ENCODE assay signal across 11 cellular contexts in the genomic region with DNA sequence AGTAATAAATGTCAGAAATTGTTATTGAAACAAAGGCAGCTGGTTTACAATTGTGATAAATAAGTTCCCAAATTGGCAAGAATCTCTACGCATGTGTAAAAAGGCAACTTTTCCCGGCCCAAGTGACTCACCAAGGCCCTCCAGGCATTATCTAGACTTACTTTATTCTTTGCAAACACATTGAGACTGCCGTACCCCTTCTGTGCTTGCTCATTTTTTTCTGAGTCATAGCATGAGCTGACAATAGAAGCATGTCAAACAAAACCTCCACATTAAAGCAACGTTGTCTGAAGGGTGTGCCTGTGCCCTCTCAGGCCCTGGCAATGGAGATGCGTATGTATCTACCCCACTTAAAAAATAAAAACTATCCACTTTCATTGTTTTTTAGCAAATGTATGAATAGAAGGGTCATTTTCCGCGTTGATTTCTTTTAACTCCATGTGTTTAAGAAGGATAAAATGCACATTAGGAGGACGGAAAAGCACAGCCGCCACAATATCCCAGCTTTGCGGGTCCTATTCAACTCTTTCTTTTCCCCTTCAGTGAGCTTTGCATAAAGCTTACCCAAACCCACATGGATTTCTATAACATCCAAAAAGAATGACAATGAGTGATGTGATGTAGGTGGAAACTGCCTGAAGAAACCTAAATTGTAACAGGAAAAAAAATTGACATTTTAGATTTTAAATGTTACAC.
A peak's percentile ranks its signal among the peaks of the same experiment; 100 is the strongest.
DNase-seq lines count a peak whose midpoint lies in the region; ATAC-seq, FAIRE-seq and TF ChIP-seq lines count a peak whose summit lies in the region.
"Had no signal": no experiment of that assay in that cellular context is flagged by ENCODE, and none has a peak within 500 bp of the region (broad histone marks: within the 10 kb centered on the region; RNA-seq: fewer than 3 reads in every experiment).

No MANE protein-coding gene starts in this region.

- H3K79me2 ChIP-seq in HepG2 (ENCODE audit: insufficient read depth, low read length): no peaks in the 10 kb centered on the region

- FAIRE-seq in HepG2 (lab: Jason Lieb, UNC): no peak

- H3K4me1 ChIP-seq in HepG2 (ENCODE audit: insufficient read depth, low read length) (no peaks in the 10 kb centered on the region), right lobe of liver (no peaks in the 10 kb centered on the region), adrenal gland (replicated peaks in 1 of 2) (peaks cover 0 to 3% of the 10 kb centered on the region in 2 donors)
- H3K4me1 ChIP-seq: left ventricle myocardium inferior had no signal

- POLR2A ChIA-PET in HepG2 (lab: Yijun Ruan, JAX): no interaction called here
- POLR2A ChIA-PET in activated CD4-positive, alpha-beta memory T cell treated with anti-CD3 and anti-CD28 coated beads for 36 hours (lab: Charles Lee): no interaction called here

- H3K4me3 Mint-ChIP-seq in activated CD4-positive, alpha-beta memory T cell treated with anti-CD3 and anti-CD28 coated beads for 36 hours: no peak overlapping the region
- H3K4me3 Mint-ChIP-seq: CD4-positive, alpha-beta T cell had no signal

- H3K27ac Mint-ChIP-seq in activated CD4-positive, alpha-beta memory T cell treated with anti-CD3 and anti-CD28 coated beads for 36 hours: no peak overlapping the region
- H3K27ac Mint-ChIP-seq: CD4-positive, alpha-beta T cell had no signal

- no peak for TF ChIP-seq EP300 in HepG2 (IDR thresholded peaks at IDR 0.05; ENCODE audit: low read depth in 2 of 2, low read length in 2 of 2)
- no peak for TF ChIP-seq EP300 in HepG2 (CRISPR knock-in tag; IDR thresholded peaks at IDR 0.05; ENCODE audit: borderline replicate concordance)

- H3K4me1 Mint-ChIP-seq in activated CD4-positive, alpha-beta memory T cell treated with anti-CD3 and anti-CD28 coated beads for 36 hours (ENCODE audit: low read depth): no peaks in the 10 kb centered on the region

- H3K4me2 ChIP-seq in HepG2 (ENCODE audit: low read depth, low read length): no peak overlapping the region

- no peak for TF ChIP-seq POLR2A in HepG2 (IDR thresholded peaks at IDR 0.05; ENCODE audit: insufficient read depth in 1 of 2, low read depth in 2 of 2, low read length in 2 of 2)
- TF ChIP-seq POLR2A in right lobe of liver (IDR thresholded peaks at IDR 0.05): no peak
- TF ChIP-seq POLR2A in adrenal gland (IDR thresholded peaks at IDR 0.05): no peak

- TF ChIP-seq CTCF in HepG2 (CRISPR knock-in tag; IDR thresholded peaks at IDR 0.05) (no peak), right lobe of liver (IDR thresholded peaks at IDR 0.05) (no peak), adrenal gland (IDR thresholded peaks at IDR 0.05) (no peak)

- H3K27me3 ChIP-seq in HepG2 (ENCODE audit: control insufficient read depth in 1 of 2, insufficient read depth in 2 of 2, low read length in 2 of 2) (peaks cover 2 to 6% of the 10 kb centered on the region in 2 experiments; a peak in 2 of 5 replicates), right lobe of liver (no peaks in the 10 kb centered on the region), adrenal gland (no peaks in the 10 kb centered on the region)

- H3K9ac ChIP-seq in HepG2 (ENCODE audit: insufficient read depth, low read depth, low read length): no peak overlapping the region

- no peak overlapping the region for H3K4me3 ChIP-seq in HepG2 (replicated peaks in 1 of 3; ENCODE audit: insufficient read depth in 1 of 3, low read depth in 2 of 3, low read length in 3 of 3)
- no peak overlapping the region for H3K4me3 ChIP-seq in right lobe of liver
- no peak overlapping the region for H3K4me3 ChIP-seq in adrenal gland
- H3K4me3 ChIP-seq: left ventricle myocardium inferior had no signal

- H3K36me3 ChIP-seq in HepG2 (replicated peaks in 1 of 2; ENCODE audit: control insufficient read depth in 1 of 2, insufficient read depth in 2 of 2, low read length in 2 of 2) (no peaks in the 10 kb centered on the region), right lobe of liver (no peaks in the 10 kb centered on the region), adrenal gland (replicated peaks in 1 of 2) (no peaks in the 10 kb centered on the region)
- H3K36me3 ChIP-seq: left ventricle myocardium inferior had no signal

- no TSS peak for BruUV-seq in HepG2 (replicated peaks; lab: Mats Ljungman, UMichigan)

- CTCF ChIA-PET in HepG2 (lab: Yijun Ruan, JAX; ENCODE audit: low intra/inter-chr PET ratio, low total read pairs): no interaction called here
- CTCF ChIA-PET in activated CD4-positive, alpha-beta memory T cell treated with anti-CD3 and anti-CD28 coated beads for 36 hours (lab: Charles Lee): no interaction called here

- no peaks in the 10 kb centered on the region for H4K20me1 ChIP-seq in HepG2 (ENCODE audit: insufficient read depth, low read length)

- no peaks in the 10 kb centered on the region for H3K9me3 Mint-ChIP-seq in activated CD4-positive, alpha-beta memory T cell treated with anti-CD3 and anti-CD28 coated beads for 36 hours
- H3K9me3 Mint-ChIP-seq: CD4-positive, alpha-beta T cell had no signal

- no peak overlapping the region for H3K27ac ChIP-seq in HepG2 (ENCODE audit: extremely low read length, insufficient read depth, low read length)
- H3K27ac ChIP-seq in right lobe of liver: no peak overlapping the region
- H3K27ac ChIP-seq in adrenal gland: peak overlapping the region in 1 of 5 donors; percentile 57
- H3K27ac ChIP-seq: left ventricle myocardium inferior had no signal

- WGBS in HepG2 (ENCODE audit: low lambda C conversion rate): 25% methylated on average over 10 of the region's 10 CpGs
- 74% methylated on average over 10 of the region's 10 CpGs for WGBS in right lobe of liver (ENCODE audit: insufficient coverage, low coverage, low lambda C conversion rate, missing lambda C conversion rate)
- WGBS in adrenal gland, 4 donors: 57 to 67% (median 60%) methylated on average over 10 of the region's 10 CpGs

- no peaks in the 10 kb centered on the region for H3K36me3 Mint-ChIP-seq in activated CD4-positive, alpha-beta memory T cell treated with anti-CD3 and anti-CD28 coated beads for 36 hours

- ATAC-seq in HepG2 (no peak; the same call in 2 of the 3 replicates), right lobe of liver (no peak), left colon (peak; percentile 79)

- H2AFZ ChIP-seq in HepG2 (ENCODE audit: low read length): no peak overlapping the region

- in situ Hi-C loops in HepG2 (cut with HindIII; ENCODE audit: extremely low pct_ligation_motif_present, low pct_unique_long_range_greater_than_20kb): no loop called here

- no peak for TF ChIP-seq RAD21 in HepG2 (CRISPR knock-in tag; IDR thresholded peaks at IDR 0.05)

- intact Hi-C loops in HepG2 (cut with micrococcal nuclease; ENCODE audit: unreplicated experiment): no loop called here
- intact Hi-C loops in right lobe of liver (cut with DNase I): no loop called here
- intact Hi-C loops in adrenal gland (cut with DNase I): no loop called here
- intact Hi-C loops in left colon (cut with DNase I, micrococcal nuclease): no loop called here
- intact Hi-C loops in activated CD4-positive, alpha-beta memory T cell treated with anti-CD3 and anti-CD28 coated beads for 36 hours (cut with micrococcal nuclease): no loop called here

- H3K27me3 Mint-ChIP-seq in activated CD4-positive, alpha-beta memory T cell treated with anti-CD3 and anti-CD28 coated beads for 36 hours: peaks cover 6% of the 10 kb centered on the region

- DNase-seq in HepG2 (ENCODE audit: low spot score) (peak; percentile 64), right lobe of liver (no peak), adrenal gland (peak in 6 of 7 donors; percentile 45 to 70 (median 56)), left colon (no peak), cerebellar nuclear complex (lab: John Stamatoyannopoulos, UW) (no peak), cortex of kidney (lab: John Stamatoyannopoulos, UW) (no peak)
- no peak for DNase-seq in effector CD4-positive, alpha-beta T cell
- DNase-seq in activated CD4-positive, alpha-beta memory T cell treated with anti-CD3 and anti-CD28 coated beads for 36 hours: no peak
- DNase-seq: CD4-positive, alpha-beta T cell; left ventricle myocardium inferior; NCI-H2107 had no signal

- no peaks in the 10 kb centered on the region for H3K9me3 ChIP-seq in HepG2 (ENCODE audit: low read length)
- H3K9me3 ChIP-seq in right lobe of liver: no peaks in the 10 kb centered on the region
- no peaks in the 10 kb centered on the region for H3K9me3 ChIP-seq in adrenal gland (replicated peaks in 1 of 3)
- H3K9me3 ChIP-seq: left ventricle myocardium inferior had no signal

TF ChIP-seq in HepG2, 621 proteins besides CTCF, POLR2A, EP300 and RAD21:
- no peak for TF ChIP-seq ZNF878 (CRISPR knock-in tag; IDR thresholded peaks at IDR 0.05)
- peak; percentile 52 for TF ChIP-seq FOSL2 (CRISPR knock-in tag; IDR thresholded peaks at IDR 0.05)

Comparison
In these comparisons a context has a peak if more than half of its experiments do, and no peak if none do; other contexts are left out.
1. DNase-seq: peak in HepG2 (single experiment) and adrenal gland (6 of 7); none in right lobe of liver (0 of 3), left colon (0 of 2), cerebellar nuclear complex (0 of 2), effector CD4-positive, alpha-beta T cell (single experiment), activated CD4-positive, alpha-beta memory T cell treated with anti-CD3 and anti-CD28 coated beads for 36 hours (single experiment) and cortex of kidney (single experiment).